20 cellular contexts compared by ENCODE assay signal in genomic region chr4:32163125-32163524, GRCh38.
"Had no signal": no experiment of that assay in that cellular context is flagged by ENCODE, and none has a peak within 500 bp of the region (broad histone marks: within the 10 kb centered on the region; RNA-seq: fewer than 3 reads in every experiment).

No MANE protein-coding gene starts in this region.

- ATAC-seq: activated T-cell treated with anti-CD3 and anti-CD28 coated beads, Interleukin-2, amount 50 U/mL, for 72 hours; gastroesophageal sphincter; left ventricle myocardium superior; natural killer cell; upper lobe of right lung had no signal

- DNase-seq: activated CD4-positive, alpha-beta memory T cell treated with anti-CD3 and anti-CD28 coated beads, Interleukin-2, amount 10 ng/mL, durations not matched to agents 7 days and 5 days; activated CD4-positive, alpha-beta T cell treated with anti-CD3 and anti-CD28 coated beads for 48 hours; activated effector memory CD4-positive, alpha-beta T cell treated with anti-CD3 and anti-CD28 coated beads, Interleukin-2, amount 50 U/mL, for 16 hours; activated naive CD4-positive, alpha-beta T cell treated with anti-CD3 and anti-CD28 coated beads, Interleukin-2, amount 10 ng/mL, durations not matched to agents 7 days and 5 days; activated T-cell treated with anti-CD3 and anti-CD28 coated beads, Interleukin-2, amount 50 U/mL, for 72 hours; amygdala; colonic mucosa; dorsolateral prefrontal cortex; head of caudate nucleus; hypothalamus; left ventricle myocardium superior; mammary epithelial cell; midbrain; natural killer cell; spleen; stimulated activated CD4-positive, alpha-beta T cell treated with anti-CD3 and anti-CD28 coated beads, Interleukin-4, amount 100 ng/mL, for 1 hour; stimulated activated naive CD4-positive, alpha-beta T cell treated with Interleukin-2 at 50 U/mL for 16 hours; T-helper 9 cell; upper lobe of right lung had no signal
